Comparison of ENCODE assay signal across 23 cellular contexts in the genomic region with DNA sequence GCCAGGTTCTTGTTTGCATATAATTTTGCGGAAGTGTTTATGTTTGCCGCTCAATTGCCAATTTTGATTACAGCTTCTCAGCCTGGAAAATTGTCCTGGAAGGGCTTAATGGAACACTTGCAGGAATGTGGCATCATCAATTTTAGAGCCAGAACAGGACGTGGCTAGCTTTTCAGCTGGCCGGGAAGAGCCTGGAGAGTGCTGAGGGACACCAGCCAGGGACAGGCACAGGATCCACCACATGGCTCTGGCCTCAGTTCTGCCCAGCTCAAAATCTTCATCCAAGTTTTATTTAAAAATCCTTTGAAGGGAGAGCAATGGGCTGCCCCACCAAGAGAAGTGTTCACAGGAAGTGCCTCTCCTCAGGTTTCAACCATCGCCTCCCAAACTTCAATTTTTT.
"Had no signal": no experiment of that assay in that cellular context is flagged by ENCODE, and none has a peak within 500 bp of the region (broad histone marks: within the 10 kb centered on the region; RNA-seq: fewer than 3 reads in every experiment).

No MANE protein-coding gene starts in this region.

- H3K4me3 ChIP-seq: lung, pancreas, prostate gland, right lobe of liver, smooth muscle cell, tibial nerve, uterus had no signal

- ATAC-seq: left lobe of liver; naive thymus-derived CD4-positive, alpha-beta T cell; natural killer cell treated with Interleukin-12 subunit alpha and Interleukin-12 subunit beta and Interleukin-15 and Interleukin-18, amount 100 ng/mL, for 72 hours; pancreas; right lobe of liver; stimulated activated memory B cell treated with anti-CD40 and anti-IgM and Interleukin-4, amounts not matched to agents 10 μg/mL and 1 μg/mL and 100 μg/mL, for 72 hours; stimulated activated naive CD8-positive, alpha-beta T cell treated with anti-CD3 and anti-CD28 coated beads, Interleukin-15, amount 100 ng/mL, for 72 hours had no signal

- H3K4me2 ChIP-seq: smooth muscle cell had no signal

- H3K4me1 ChIP-seq: pancreas, prostate gland, right lobe of liver, tibial nerve, uterus had no signal

- H3K9me3 ChIP-seq: pancreas, prostate gland, uterus had no signal

- DNase-seq: hippocampal formation; kidney glomerular epithelial cell; left cardiac atrium; mesendoderm; naive thymus-derived CD4-positive, alpha-beta T cell; pancreas; posterior cingulate gyrus; retina; right lobe of liver; stimulated activated CD4-positive, alpha-beta T cell treated with anti-CD3 and anti-CD28 coated beads, Interleukin-1b, Interleukin-23, amount 100 ng/mL, for 48 hours; stimulated activated CD4-positive, alpha-beta T cell treated with anti-CD3 and anti-CD28 coated beads, Interleukin-2, amount 100 ng/mL, for 48 hours; stimulated activated CD4-positive, alpha-beta T cell treated with anti-CD3 and anti-CD28 coated beads, Interleukin-4, amount 100 ng/mL, for 4 hours; stimulated activated CD8-positive, alpha-beta memory T cell treated with anti-CD3 and anti-CD28 coated beads, Interleukin-4, amount 100 ng/mL, for 48 hours; stimulated activated naive CD4-positive, alpha-beta T cell treated with Interleukin-2 at 50 U/mL for 16 hours; stimulated activated naive CD8-positive, alpha-beta T cell treated with anti-CD3 and anti-CD28 coated beads, Interleukin-15, amount 100 ng/mL, for 72 hours; uterus had no signal

- H3K27ac ChIP-seq: pancreas, prostate gland, right lobe of liver, tibial nerve, uterus had no signal

- H3K36me3 ChIP-seq: pancreas, prostate gland, right lobe of liver, tibial nerve, uterus had no signal

- H3K27me3 ChIP-seq: pancreas, right lobe of liver, tibial nerve, uterus had no signal
